ENCODE assay signal across 23 cellular contexts in genomic region chr4:79247695-79248394, GRCh38.
"Had no signal": no experiment of that assay in that cellular context is flagged by ENCODE, and none has a peak within 500 bp of the region (broad histone marks: within the 10 kb centered on the region; RNA-seq: fewer than 3 reads in every experiment).

No MANE protein-coding gene starts in this region.

- H3K27me3 ChIP-seq: adrenal gland, ascending aorta, cardiac muscle cell, dorsolateral prefrontal cortex, hepatocyte, right atrium auricular region, tibial nerve had no signal

- H3K4me3 ChIP-seq: adrenal gland, ascending aorta, cardiac muscle cell, coronary artery, dorsolateral prefrontal cortex, hepatocyte, right atrium auricular region, tibial nerve had no signal

- DNase-seq: activated CD4-positive, alpha-beta T cell treated with anti-CD3 and anti-CD28 coated beads for 4 hours; activated CD4-positive, alpha-beta T cell treated with anti-CD3 and anti-CD28 coated beads, Interleukin-2, amount 50 U/mL, for 4 hours; activated CD4-positive, CD25-positive, alpha-beta regulatory T cell; activated naive CD4-positive, alpha-beta T cell; activated T-cell treated with anti-CD3 and anti-CD28 coated beads for 4 hours; activated T-cell treated with anti-CD3 and anti-CD28 coated beads, Interleukin-2, amount 50 U/mL, for 72 hours; adrenal gland; dorsolateral prefrontal cortex; effector memory CD4-positive, alpha-beta T cell; islet precursor cell; left colon; mammary epithelial cell; occipital lobe; stimulated activated naive CD4-positive, alpha-beta T cell treated with Interleukin-2 at 50 U/mL for 16 hours had no signal

- H3K4me1 ChIP-seq: adrenal gland, ascending aorta, right atrium auricular region, tibial nerve had no signal

- H3K27ac Mint-ChIP-seq: activated naive CD4-positive, alpha-beta T cell treated with anti-CD3 and anti-CD28 coated beads, Interleukin-2, amount 50 U/mL, for 72 hours; activated T-cell treated with anti-CD3 and anti-CD28 coated beads, Interleukin-2, amount 50 U/mL, for 72 hours; brain had no signal

- ATAC-seq: activated naive CD4-positive, alpha-beta T cell treated with anti-CD3 and anti-CD28 coated beads, Interleukin-2, amount 50 U/mL, for 72 hours; activated T-cell treated with anti-CD3 and anti-CD28 coated beads, Interleukin-2, amount 50 U/mL, for 72 hours; left colon had no signal

- FAIRE-seq: frontal cortex had no signal

- H2AFZ ChIP-seq: hepatocyte had no signal

- H3K4me2 ChIP-seq: hepatocyte had no signal

- H3K9me3 Mint-ChIP-seq: activated T-cell treated with anti-CD3 and anti-CD28 coated beads, Interleukin-2, amount 50 U/mL, for 72 hours had no signal

- H3K9me3 ChIP-seq: adrenal gland, ascending aorta, right atrium auricular region had no signal

- H3K79me2 ChIP-seq: hepatocyte had no signal

- H3K27ac ChIP-seq: adrenal gland, ascending aorta, cardiac muscle cell, coronary artery, dorsolateral prefrontal cortex, hepatocyte, right atrium auricular region, tibial nerve had no signal

- H3K4me3 Mint-ChIP-seq: activated T-cell treated with anti-CD3 and anti-CD28 coated beads, Interleukin-2, amount 50 U/mL, for 72 hours; brain had no signal

- H3K4me1 Mint-ChIP-seq: brain had no signal

- H3K36me3 ChIP-seq: adrenal gland, ascending aorta, cardiac muscle cell, right atrium auricular region had no signal
